2 cellular contexts compared by ENCODE assay signal in the genomic region with DNA sequence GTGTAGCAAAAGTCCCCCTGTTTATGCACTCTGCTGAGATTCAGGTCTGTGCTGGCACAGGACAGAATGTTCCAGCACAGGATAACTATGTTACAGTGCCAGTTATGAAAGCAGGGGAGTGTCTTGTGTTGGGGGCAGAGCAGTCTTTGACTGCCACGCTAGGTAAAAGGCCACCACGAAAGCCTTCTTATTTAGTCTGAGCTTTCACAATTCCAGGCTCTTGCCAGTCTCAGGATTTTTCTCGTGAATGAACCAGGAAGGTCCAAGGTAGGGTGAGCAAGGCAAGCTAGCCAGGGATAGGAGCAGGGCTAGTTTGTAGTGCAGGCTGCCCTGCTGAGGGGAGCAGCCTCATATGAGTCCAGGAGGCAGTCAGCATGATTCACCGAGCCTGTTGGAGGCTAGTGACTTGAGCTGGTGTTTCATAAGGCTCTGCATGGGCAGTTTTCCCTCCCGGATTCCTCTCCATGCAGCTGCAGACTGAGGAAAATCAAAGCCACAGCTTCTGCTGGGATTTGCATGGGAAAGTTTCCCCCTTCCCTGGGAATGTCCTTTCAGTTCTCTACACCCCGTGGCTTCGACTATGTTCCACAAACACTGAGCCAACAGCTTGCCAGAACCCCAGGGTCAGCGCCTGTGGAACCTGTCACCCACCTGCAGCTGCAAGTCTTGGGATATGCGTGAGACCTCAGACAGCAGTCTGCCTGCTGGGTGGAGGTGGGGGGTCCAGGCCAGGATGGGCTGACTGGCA.
A peak's percentile ranks its signal among the peaks of the same experiment; 100 is the strongest.
TF ChIP-seq lines count a peak whose summit lies in the region.

No MANE protein-coding gene starts in this region.

TF ChIP-seq in liver, 16 proteins besides CTCF, POLR2A, EP300 and RAD21:
- TF ChIP-seq EGR1 (IDR thresholded peaks at IDR 0.05; ENCODE audit: low read depth in 2 of 2): no peak
- peak; percentile 93 for TF ChIP-seq SP1 (IDR thresholded peaks at IDR 0.05)
- TF ChIP-seq, protein P1, sequence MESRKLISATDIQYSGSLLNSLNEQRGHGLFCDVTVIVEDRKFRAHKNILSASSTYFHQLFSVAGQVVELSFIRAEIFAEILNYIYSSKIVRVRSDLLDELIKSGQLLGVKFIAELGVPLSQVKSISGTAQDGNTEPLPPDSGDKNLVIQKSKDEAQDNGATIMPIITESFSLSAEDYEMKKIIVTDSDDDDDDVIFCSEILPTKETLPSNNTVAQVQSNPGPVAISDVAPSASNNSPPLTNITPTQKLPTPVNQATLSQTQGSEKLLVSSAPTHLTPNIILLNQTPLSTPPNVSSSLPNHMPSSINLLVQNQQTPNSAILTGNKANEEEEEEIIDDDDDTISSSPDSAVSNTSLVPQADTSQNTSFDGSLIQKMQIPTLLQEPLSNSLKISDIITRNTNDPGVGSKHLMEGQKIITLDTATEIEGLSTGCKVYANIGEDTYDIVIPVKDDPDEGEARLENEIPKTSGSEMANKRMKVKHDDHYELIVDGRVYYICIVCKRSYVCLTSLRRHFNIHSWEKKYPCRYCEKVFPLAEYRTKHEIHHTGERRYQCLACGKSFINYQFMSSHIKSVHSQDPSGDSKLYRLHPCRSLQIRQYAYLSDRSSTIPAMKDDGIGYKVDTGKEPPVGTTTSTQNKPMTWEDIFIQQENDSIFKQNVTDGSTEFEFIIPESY (IDR thresholded peaks at IDR 0.05): peak; percentile 29
- TF ChIP-seq RXRA (IDR thresholded peaks at IDR 0.05): peak; percentile 92
- TF ChIP-seq FOXA2 (IDR thresholded peaks at IDR 0.05): peak; percentile 67
- peak; percentile 16 for TF ChIP-seq NR2F2 (IDR thresholded peaks at IDR 0.05)
- TF ChIP-seq HNF4A (conservative IDR thresholded peaks at IDR 0.05): peak; percentile 71 to 74
- TF ChIP-seq, protein P2, sequence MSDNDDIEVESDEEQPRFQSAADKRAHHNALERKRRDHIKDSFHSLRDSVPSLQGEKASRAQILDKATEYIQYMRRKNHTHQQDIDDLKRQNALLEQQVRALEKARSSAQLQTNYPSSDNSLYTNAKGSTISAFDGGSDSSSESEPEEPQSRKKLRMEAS (IDR thresholded peaks at IDR 0.05): peak; percentile 79
- TF ChIP-seq TAF1 (conservative IDR thresholded peaks at IDR 0.05): peak; percentile 36
- no peak for TF ChIP-seq HNF4G (IDR thresholded peaks at IDR 0.05)
- TF ChIP-seq YY1 (IDR thresholded peaks at IDR 0.05): peak; percentile 84
- TF ChIP-seq, protein P3, sequence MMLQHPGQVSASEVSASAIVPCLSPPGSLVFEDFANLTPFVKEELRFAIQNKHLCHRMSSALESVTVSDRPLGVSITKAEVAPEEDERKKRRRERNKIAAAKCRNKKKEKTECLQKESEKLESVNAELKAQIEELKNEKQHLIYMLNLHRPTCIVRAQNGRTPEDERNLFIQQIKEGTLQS (IDR thresholded peaks at IDR 0.05): no peak
- no peak for TF ChIP-seq FOXA1 (IDR thresholded peaks at IDR 0.05)
- TF ChIP-seq, protein P4, sequence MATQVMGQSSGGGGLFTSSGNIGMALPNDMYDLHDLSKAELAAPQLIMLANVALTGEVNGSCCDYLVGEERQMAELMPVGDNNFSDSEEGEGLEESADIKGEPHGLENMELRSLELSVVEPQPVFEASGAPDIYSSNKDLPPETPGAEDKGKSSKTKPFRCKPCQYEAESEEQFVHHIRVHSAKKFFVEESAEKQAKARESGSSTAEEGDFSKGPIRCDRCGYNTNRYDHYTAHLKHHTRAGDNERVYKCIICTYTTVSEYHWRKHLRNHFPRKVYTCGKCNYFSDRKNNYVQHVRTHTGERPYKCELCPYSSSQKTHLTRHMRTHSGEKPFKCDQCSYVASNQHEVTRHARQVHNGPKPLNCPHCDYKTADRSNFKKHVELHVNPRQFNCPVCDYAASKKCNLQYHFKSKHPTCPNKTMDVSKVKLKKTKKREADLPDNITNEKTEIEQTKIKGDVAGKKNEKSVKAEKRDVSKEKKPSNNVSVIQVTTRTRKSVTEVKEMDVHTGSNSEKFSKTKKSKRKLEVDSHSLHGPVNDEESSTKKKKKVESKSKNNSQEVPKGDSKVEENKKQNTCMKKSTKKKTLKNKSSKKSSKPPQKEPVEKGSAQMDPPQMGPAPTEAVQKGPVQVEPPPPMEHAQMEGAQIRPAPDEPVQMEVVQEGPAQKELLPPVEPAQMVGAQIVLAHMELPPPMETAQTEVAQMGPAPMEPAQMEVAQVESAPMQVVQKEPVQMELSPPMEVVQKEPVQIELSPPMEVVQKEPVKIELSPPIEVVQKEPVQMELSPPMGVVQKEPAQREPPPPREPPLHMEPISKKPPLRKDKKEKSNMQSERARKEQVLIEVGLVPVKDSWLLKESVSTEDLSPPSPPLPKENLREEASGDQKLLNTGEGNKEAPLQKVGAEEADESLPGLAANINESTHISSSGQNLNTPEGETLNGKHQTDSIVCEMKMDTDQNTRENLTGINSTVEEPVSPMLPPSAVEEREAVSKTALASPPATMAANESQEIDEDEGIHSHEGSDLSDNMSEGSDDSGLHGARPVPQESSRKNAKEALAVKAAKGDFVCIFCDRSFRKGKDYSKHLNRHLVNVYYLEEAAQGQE (IDR thresholded peaks at IDR 0.05): peak; percentile 72
- no peak for TF ChIP-seq GABPA (IDR thresholded peaks at IDR 0.05 in 1 of 2, conservative IDR thresholded peaks at IDR 0.05 in 1 of 2)
- peak; percentile 57 to 81 for TF ChIP-seq JUND (IDR thresholded peaks at IDR 0.05)

TF ChIP-seq in HepG2, 621 proteins besides CTCF, POLR2A, EP300 and RAD21 (continues in another document):
- TF ChIP-seq, protein P5, sequence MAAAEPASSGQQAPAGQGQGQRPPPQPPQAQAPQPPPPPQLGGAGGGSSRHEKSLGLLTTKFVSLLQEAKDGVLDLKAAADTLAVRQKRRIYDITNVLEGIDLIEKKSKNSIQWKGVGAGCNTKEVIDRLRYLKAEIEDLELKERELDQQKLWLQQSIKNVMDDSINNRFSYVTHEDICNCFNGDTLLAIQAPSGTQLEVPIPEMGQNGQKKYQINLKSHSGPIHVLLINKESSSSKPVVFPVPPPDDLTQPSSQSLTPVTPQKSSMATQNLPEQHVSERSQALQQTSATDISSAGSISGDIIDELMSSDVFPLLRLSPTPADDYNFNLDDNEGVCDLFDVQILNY (CRISPR knock-in tag; conservative IDR thresholded peaks at IDR 0.05): no peak
- TF ChIP-seq SRSF9 (IDR thresholded peaks at IDR 0.05; ENCODE audit: borderline replicate concordance, insufficient read depth, low read depth, low read length, poor library complexity, severe bottlenecking) (no peak), TBX2 (CRISPR knock-in tag; IDR thresholded peaks at IDR 0.05; ENCODE audit: borderline replicate concordance) (no peak), TP53 (CRISPR knock-in tag; conservative IDR thresholded peaks at IDR 0.05) (no peak), FLYWCH1 (CRISPR knock-in tag; IDR thresholded peaks at IDR 0.05) (no peak)
- TF ChIP-seq, protein P6, sequence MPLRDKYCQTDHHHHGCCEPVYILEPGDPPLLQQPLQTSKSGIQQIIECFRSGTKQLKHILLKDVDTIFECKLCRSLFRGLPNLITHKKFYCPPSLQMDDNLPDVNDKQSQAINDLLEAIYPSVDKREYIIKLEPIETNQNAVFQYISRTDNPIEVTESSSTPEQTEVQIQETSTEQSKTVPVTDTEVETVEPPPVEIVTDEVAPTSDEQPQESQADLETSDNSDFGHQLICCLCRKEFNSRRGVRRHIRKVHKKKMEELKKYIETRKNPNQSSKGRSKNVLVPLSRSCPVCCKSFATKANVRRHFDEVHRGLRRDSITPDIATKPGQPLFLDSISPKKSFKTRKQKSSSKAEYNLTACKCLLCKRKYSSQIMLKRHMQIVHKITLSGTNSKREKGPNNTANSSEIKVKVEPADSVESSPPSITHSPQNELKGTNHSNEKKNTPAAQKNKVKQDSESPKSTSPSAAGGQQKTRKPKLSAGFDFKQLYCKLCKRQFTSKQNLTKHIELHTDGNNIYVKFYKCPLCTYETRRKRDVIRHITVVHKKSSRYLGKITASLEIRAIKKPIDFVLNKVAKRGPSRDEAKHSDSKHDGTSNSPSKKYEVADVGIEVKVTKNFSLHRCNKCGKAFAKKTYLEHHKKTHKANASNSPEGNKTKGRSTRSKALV (CRISPR knock-in tag; IDR thresholded peaks at IDR 0.05): no peak
- TF ChIP-seq, protein P7, sequence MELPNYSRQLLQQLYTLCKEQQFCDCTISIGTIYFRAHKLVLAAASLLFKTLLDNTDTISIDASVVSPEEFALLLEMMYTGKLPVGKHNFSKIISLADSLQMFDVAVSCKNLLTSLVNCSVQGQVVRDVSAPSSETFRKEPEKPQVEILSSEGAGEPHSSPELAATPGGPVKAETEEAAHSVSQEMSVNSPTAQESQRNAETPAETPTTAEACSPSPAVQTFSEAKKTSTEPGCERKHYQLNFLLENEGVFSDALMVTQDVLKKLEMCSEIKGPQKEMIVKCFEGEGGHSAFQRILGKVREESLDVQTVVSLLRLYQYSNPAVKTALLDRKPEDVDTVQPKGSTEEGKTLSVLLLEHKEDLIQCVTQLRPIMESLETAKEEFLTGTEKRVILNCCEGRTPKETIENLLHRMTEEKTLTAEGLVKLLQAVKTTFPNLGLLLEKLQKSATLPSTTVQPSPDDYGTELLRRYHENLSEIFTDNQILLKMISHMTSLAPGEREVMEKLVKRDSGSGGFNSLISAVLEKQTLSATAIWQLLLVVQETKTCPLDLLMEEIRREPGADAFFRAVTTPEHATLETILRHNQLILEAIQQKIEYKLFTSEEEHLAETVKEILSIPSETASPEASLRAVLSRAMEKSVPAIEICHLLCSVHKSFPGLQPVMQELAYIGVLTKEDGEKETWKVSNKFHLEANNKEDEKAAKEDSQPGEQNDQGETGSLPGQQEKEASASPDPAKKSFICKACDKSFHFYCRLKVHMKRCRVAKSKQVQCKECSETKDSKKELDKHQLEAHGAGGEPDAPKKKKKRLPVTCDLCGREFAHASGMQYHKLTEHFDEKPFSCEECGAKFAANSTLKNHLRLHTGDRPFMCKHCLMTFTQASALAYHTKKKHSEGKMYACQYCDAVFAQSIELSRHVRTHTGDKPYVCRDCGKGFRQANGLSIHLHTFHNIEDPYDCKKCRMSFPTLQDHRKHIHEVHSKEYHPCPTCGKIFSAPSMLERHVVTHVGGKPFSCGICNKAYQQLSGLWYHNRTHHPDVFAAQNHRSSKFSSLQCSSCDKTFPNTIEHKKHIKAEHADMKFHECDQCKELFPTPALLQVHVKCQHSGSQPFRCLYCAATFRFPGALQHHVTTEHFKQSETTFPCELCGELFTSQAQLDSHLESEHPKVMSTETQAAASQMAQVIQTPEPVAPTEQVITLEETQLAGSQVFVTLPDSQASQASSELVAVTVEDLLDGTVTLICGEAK (IDR thresholded peaks at IDR 0.05): no peak
- TF ChIP-seq, protein P7 (CRISPR knock-in tag; IDR thresholded peaks at IDR 0.05): no peak
- TF ChIP-seq, protein P8, sequence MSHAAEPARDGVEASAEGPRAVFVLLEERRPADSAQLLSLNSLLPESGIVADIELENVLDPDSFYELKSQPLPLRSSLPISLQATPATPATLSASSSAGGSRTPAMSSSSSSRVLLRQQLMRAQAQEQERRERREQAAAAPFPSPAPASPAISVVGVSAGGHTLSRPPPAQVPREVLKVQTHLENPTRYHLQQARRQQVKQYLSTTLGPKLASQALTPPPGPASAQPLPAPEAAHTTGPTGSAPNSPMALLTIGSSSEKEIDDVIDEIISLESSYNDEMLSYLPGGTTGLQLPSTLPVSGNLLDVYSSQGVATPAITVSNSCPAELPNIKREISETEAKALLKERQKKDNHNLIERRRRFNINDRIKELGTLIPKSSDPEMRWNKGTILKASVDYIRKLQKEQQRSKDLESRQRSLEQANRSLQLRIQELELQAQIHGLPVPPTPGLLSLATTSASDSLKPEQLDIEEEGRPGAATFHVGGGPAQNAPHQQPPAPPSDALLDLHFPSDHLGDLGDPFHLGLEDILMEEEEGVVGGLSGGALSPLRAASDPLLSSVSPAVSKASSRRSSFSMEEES (CRISPR knock-in tag; IDR thresholded peaks at IDR 0.05): no peak
- TF ChIP-seq, protein P9, sequence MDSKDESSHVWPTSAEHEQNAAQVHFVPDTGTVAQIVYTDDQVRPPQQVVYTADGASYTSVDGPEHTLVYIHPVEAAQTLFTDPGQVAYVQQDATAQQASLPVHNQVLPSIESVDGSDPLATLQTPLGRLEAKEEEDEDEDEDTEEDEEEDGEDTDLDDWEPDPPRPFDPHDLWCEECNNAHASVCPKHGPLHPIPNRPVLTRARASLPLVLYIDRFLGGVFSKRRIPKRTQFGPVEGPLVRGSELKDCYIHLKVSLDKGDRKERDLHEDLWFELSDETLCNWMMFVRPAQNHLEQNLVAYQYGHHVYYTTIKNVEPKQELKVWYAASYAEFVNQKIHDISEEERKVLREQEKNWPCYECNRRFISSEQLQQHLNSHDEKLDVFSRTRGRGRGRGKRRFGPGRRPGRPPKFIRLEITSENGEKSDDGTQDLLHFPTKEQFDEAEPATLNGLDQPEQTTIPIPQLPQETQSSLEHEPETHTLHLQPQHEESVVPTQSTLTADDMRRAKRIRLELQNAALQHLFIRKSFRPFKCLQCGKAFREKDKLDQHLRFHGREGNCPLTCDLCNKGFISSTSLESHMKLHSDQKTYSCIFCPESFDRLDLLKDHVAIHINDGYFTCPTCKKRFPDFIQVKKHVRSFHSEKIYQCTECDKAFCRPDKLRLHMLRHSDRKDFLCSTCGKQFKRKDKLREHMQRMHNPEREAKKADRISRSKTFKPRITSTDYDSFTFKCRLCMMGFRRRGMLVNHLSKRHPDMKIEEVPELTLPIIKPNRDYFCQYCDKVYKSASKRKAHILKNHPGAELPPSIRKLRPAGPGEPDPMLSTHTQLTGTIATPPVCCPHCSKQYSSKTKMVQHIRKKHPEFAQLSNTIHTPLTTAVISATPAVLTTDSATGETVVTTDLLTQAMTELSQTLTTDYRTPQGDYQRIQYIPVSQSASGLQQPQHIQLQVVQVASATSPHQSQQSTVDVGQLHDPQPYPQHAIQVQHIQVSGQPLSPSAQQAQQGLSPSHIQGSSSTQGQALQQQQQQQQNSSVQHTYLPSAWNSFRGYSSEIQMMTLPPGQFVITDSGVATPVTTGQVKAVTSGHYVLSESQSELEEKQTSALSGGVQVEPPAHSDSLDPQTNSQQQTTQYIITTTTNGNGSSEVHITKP (CRISPR knock-in tag; IDR thresholded peaks at IDR 0.05; ENCODE audit: low read depth): no peak
